Comparison of ENCODE assay signal across 19 cellular contexts in genomic region chr15:78768096-78768495, GRCh38. TPM values are rescaled to one million over a fixed set of nuclear protein-coding genes. Genes with fewer than 3 reads are reported as not detected.
DNase-seq lines count a peak whose midpoint lies in the region; ATAC-seq and TF ChIP-seq lines count a peak whose summit lies in the region.
"Had no signal": no experiment of that assay in that cellular context is flagged by ENCODE, and none has a peak within 500 bp of the region (broad histone marks: within the 10 kb centered on the region; RNA-seq: fewer than 3 reads in every experiment).

No MANE protein-coding gene starts in this region.

- no peak for TF ChIP-seq RAD21 in SK-N-SH (IDR thresholded peaks at IDR 0.05; ENCODE audit: low read length)

- H3K4me2 ChIP-seq in SK-N-SH, result no peak overlapping the region

- H4K20me1 ChIP-seq in SK-N-SH (ENCODE audit: insufficient read depth), result no peaks in the 10 kb centered on the region

- H3K9me2 ChIP-seq in SK-N-SH, result no peaks in the 10 kb centered on the region

- no peaks in the 10 kb centered on the region for H3K27me3 Mint-ChIP-seq in endodermal cell (ENCODE audit: insufficient read depth)
- no peaks in the 10 kb centered on the region for H3K27me3 Mint-ChIP-seq in neural crest cell (ENCODE audit: low read depth)

- intact Hi-C loops in heart left ventricle (cut with DNase I) (loop anchor here in 3 of 10 donors (5.0 to 10.0 kb wide), 3 partner anchors 34 to 107 kb away; partner anchors contain the start of genes ADAMTS7 (in 1 of the 3) and MORF4L1 (in 1 of the 3)), left ventricle myocardium inferior (cut with micrococcal nuclease) (no loop called here)

- no peaks in the 10 kb centered on the region for H3K9me3 Mint-ChIP-seq in endodermal cell
- H3K9me3 Mint-ChIP-seq in neural crest cell, result no peaks in the 10 kb centered on the region
- H3K9me3 Mint-ChIP-seq: HFFc6 had no signal

- H3K36me3 Mint-ChIP-seq in endodermal cell (ENCODE audit: low read depth) (no peaks in the 10 kb centered on the region), neural crest cell (ENCODE audit: low read depth) (no peaks in the 10 kb centered on the region)

- no peak for TF ChIP-seq POLR2A in heart left ventricle (IDR thresholded peaks at IDR 0.05)

- H3K27me3 ChIP-seq in heart left ventricle (no peaks in the 10 kb centered on the region), left ventricle myocardium inferior (ENCODE audit: low read depth) (no peaks in the 10 kb centered on the region), endodermal cell (ENCODE audit: control insufficient read depth, insufficient read depth, low read length, poor library complexity, severe bottlenecking) (no peaks in the 10 kb centered on the region), SK-N-SH (ENCODE audit: insufficient read depth) (no peaks in the 10 kb centered on the region)

- WGBS in heart left ventricle, 4 donors, result 80 to 89% (median 86%) methylated on average over 8 to 13 of the region's 13 CpGs
- WGBS in endodermal cell (ENCODE audit: insufficient coverage in 1 of 2, insufficient read length in 1 of 2), 2 experiments, result 80 to 91% methylated on average over 3 to 11 of the region's 13 CpGs
- 89% methylated on average over 10 of the region's 13 CpGs for WGBS in SK-N-SH (ENCODE audit: low lambda C conversion rate)

- no peak overlapping the region for H3K9ac ChIP-seq in endodermal cell (ENCODE audit: extremely low read depth, low read length, poor library complexity, severe bottlenecking)
- H3K9ac ChIP-seq in SK-N-SH, result no peak overlapping the region

- TF ChIP-seq CTCF in heart left ventricle (IDR thresholded peaks at IDR 0.05), result no peak
- TF ChIP-seq CTCF in left ventricle myocardium inferior (IDR thresholded peaks at IDR 0.05; ENCODE audit: borderline replicate concordance), result no peak
- no peak for TF ChIP-seq CTCF in endodermal cell (conservative IDR thresholded peaks at IDR 0.05)
- no peak for TF ChIP-seq CTCF in neural crest cell (conservative IDR thresholded peaks at IDR 0.05)
- no peak for TF ChIP-seq CTCF in SK-N-SH (IDR thresholded peaks at IDR 0.05)

- H3K27ac Mint-ChIP-seq in endodermal cell, result peak overlapping the region; percentile 61
- peak overlapping the region; percentile 12 for H3K27ac Mint-ChIP-seq in neural crest cell (ENCODE audit: unreplicated experiment)
- H3K27ac Mint-ChIP-seq: HFFc6 had no signal

- H3K4me3 Mint-ChIP-seq in endodermal cell, result no peak overlapping the region
- no peak overlapping the region for H3K4me3 Mint-ChIP-seq in neural crest cell
- H3K4me3 Mint-ChIP-seq: HFFc6 had no signal

- H3K9me3 ChIP-seq in heart left ventricle, result no peaks in the 10 kb centered on the region
- no peaks in the 10 kb centered on the region for H3K9me3 ChIP-seq in left ventricle myocardium inferior (replicated peaks)
- H3K9me3 ChIP-seq in endodermal cell (ENCODE audit: control insufficient read depth, low read length), result no peaks in the 10 kb centered on the region
- H3K9me3 ChIP-seq in SK-N-SH, result no peaks in the 10 kb centered on the region

- peaks cover 0 to 6% (median 0%) of the 10 kb centered on the region in 9 donors for H3K36me3 ChIP-seq in heart left ventricle
- H3K36me3 ChIP-seq in left ventricle myocardium inferior, result peaks cover 6% of the 10 kb centered on the region
- H3K36me3 ChIP-seq in endodermal cell (ENCODE audit: control insufficient read depth, insufficient read depth, low read length), result no peaks in the 10 kb centered on the region
- no peaks in the 10 kb centered on the region for H3K36me3 ChIP-seq in SK-N-SH (replicated peaks in 1 of 2; ENCODE audit: control insufficient read depth in 1 of 2, insufficient read depth in 2 of 2, low read length in 1 of 2)

- POLR2A ChIA-PET in SK-N-SH (lab: Yijun Ruan, JAX), result no interaction called here

- H3K4me1 Mint-ChIP-seq in endodermal cell, result peaks cover 5% of the 10 kb centered on the region
- H3K4me1 Mint-ChIP-seq in neural crest cell, result peaks cover 11% of the 10 kb centered on the region

- H3K4me3 ChIP-seq in heart left ventricle (no peak overlapping the region), left ventricle myocardium inferior (no peak overlapping the region), endodermal cell (ENCODE audit: low read length) (no peak overlapping the region), SK-N-SH (ENCODE audit: low read depth in 2 of 2, low read length in 1 of 2) (no peak overlapping the region)

- no peaks in the 10 kb centered on the region for H3F3A ChIP-seq in SK-N-SH (replicated peaks; ENCODE audit: insufficient read depth)

- H3K79me2 ChIP-seq in SK-N-SH (ENCODE audit: insufficient read depth), result no peaks in the 10 kb centered on the region

- ATAC-seq in heart left ventricle (no peak), HG03280 (IDR thresholded peaks at IDR 0.05; ENCODE audit: unreplicated experiment) (no peak), HG03571 (IDR thresholded peaks at IDR 0.05; ENCODE audit: unreplicated experiment) (no peak)
- ATAC-seq: PC-3 had no signal

- no peak overlapping the region for H2AFZ ChIP-seq in SK-N-SH (ENCODE audit: low read depth)

- DNase-seq in heart left ventricle (peak in 3 of 5 donors; percentile 11 to 48 (median 24)), left ventricle myocardium inferior (no peak), endodermal cell (no peak), neural crest cell (ENCODE audit: low read depth, low spot score) (no peak), SK-N-SH (no peak)
- DNase-seq: DMS 273 treated with DMSO at 0.1 percent for 48 hours, GDM1, GOT3, HFFc6, KBM-7, MV-4-11, NCI-H1930, NCI-H2171, NCI-H446, PC-3 had no signal

- H3K4me1 ChIP-seq in heart left ventricle (peaks cover 0 to 5% (median 0%) of the 10 kb centered on the region in 12 donors), left ventricle myocardium inferior (peaks cover 10% of the 10 kb centered on the region), endodermal cell (ENCODE audit: control insufficient read depth, insufficient read depth, low read length) (no peaks in the 10 kb centered on the region), SK-N-SH (ENCODE audit: control insufficient read depth in 1 of 2, insufficient read depth in 2 of 2, low read depth in 1 of 2, low read length in 1 of 2) (peaks cover 0 to 27% of the 10 kb centered on the region in 2 experiments; a peak in 1 of 4 replicates)

- CTCF ChIA-PET in SK-N-SH (lab: Yijun Ruan, JAX), result no interaction called here

- TF ChIP-seq EP300 in SK-N-SH (IDR thresholded peaks at IDR 0.05; ENCODE audit: borderline replicate concordance in 1 of 2, low read depth in 1 of 2, low read length in 1 of 2), result no peak

- no peak overlapping the region for H3K27ac ChIP-seq in heart left ventricle
- no peak overlapping the region for H3K27ac ChIP-seq in left ventricle myocardium inferior (replicated peaks)
- no peak overlapping the region for H3K27ac ChIP-seq in endodermal cell (ENCODE audit: low read depth, low read length)
- no peak overlapping the region; a peak in 1 of 4 replicates for H3K27ac ChIP-seq in SK-N-SH (ENCODE audit: low read depth in 2 of 2, low read length in 1 of 2)
- H3K27ac ChIP-seq: C4-2B, RWPE1 had no signal

TF ChIP-seq in SK-N-SH, 30 proteins besides CTCF, POLR2A, EP300 and RAD21 (continues in another document):
- TF ChIP-seq POLR2AphosphoS5 (IDR thresholded peaks at IDR 0.05; ENCODE audit: low read depth, low read length), result no peak
- no peak for TF ChIP-seq SMC3 (IDR thresholded peaks at IDR 0.05; ENCODE audit: low read depth, low read length)
- no peak for TF ChIP-seq TAF1 (IDR thresholded peaks at IDR 0.05; ENCODE audit: borderline replicate concordance, low read depth, low read length)
- TF ChIP-seq CHD2 (IDR thresholded peaks at IDR 0.05; ENCODE audit: low read length, partially characterized antibody), result no peak
- TF ChIP-seq REST (IDR thresholded peaks at IDR 0.05; ENCODE audit: low read depth, low read length), result no peak
- no peak for TF ChIP-seq EZH2phosphoT487 (IDR thresholded peaks at IDR 0.05; ENCODE audit: borderline replicate concordance, low read depth)

RNA-seq across cellular contexts. Expression of gene ADAMTS7, which starts 43.2 kb away (rescaled TPM):
- total RNA-seq in heart left ventricle (10 to 100 TPM in 6 of 9 donors, 1 to 10 TPM in 3; 8.0 to 29.9 (median 13.9) TPM), left ventricle myocardium inferior (24.2 TPM), endodermal cell (10 to 100 TPM; 55.8 to 67.1 TPM), neural crest cell (62.9 and 68.2 TPM in 2 replicates)
- polyA plus RNA-seq in heart left ventricle (10 to 100 TPM in 1 of 2 donors, 1 to 10 TPM in 1; 5.0 to 18.6 TPM), SK-N-SH (2012; rRNA removed) (12.7 and 17.9 TPM in 2 replicates)
- polyA plus RNA-seq in endodermal cell (2013, experiment 1 of 2), result 58.8 TPM
- 53.4 TPM for polyA plus RNA-seq in endodermal cell (2013, experiment 2 of 2)
- 5.1 and 9.1 TPM in 2 replicates for polyA plus RNA-seq in SK-N-SH (2012; cell fraction: cytosol; rRNA removed)
- polyA plus RNA-seq in SK-N-SH (2012; cell fraction: nucleus; rRNA removed), result 55.2 and 70.8 TPM in 2 replicates

Comparison
In these comparisons a context has a peak if more than half of its experiments do, and no peak if none do; other contexts are left out.
1. DNase-seq: peak in heart left ventricle (3 of 5); none in left ventricle myocardium inferior (single experiment), endodermal cell (single experiment), neural crest cell (single experiment) and SK-N-SH (single experiment).